Comparison of ENCODE assay signal across 8 cellular contexts in genomic region chr15:79311901-79312553, GRCh38. TPM values are rescaled to one million over a fixed set of nuclear protein-coding genes. Genes with fewer than 3 reads are reported as not detected.
A peak's percentile ranks its signal among the peaks of the same experiment; 100 is the strongest.
DNase-seq lines count a peak whose midpoint lies in the region; ATAC-seq and TF ChIP-seq lines count a peak whose summit lies in the region.

No MANE protein-coding gene starts in this region.

- peaks cover 10% of the 10 kb centered on the region for H3K4me1 ChIP-seq in GM23338 (ENCODE audit: insufficient read depth)
- no peaks in the 10 kb centered on the region; the same call in 1 of the 2 replicates for H3K4me1 ChIP-seq in SJCRH30

- DNase-seq in GM23338 (ENCODE audit: low spot score) (no peak), SJCRH30 (no peak), fibroblast of mammary gland (ENCODE audit: low read depth) (no peak), skeletal muscle cell (ENCODE audit: low read depth) (no peak), HUDEP-2 (lab: John Stamatoyannopoulos, UW; ENCODE audit: unreplicated experiment in 76 of 76) (no peak), HCEC 1CT (no peak), LoVo (ENCODE audit: low spot score) (no peak), medulla oblongata (ENCODE audit: extremely low spot score) (no peak)

- no peak overlapping the region for H3K27ac Mint-ChIP-seq in GM23338

- peaks cover 12% of the 10 kb centered on the region for H3K4me1 Mint-ChIP-seq in GM23338

- no peaks in the 10 kb centered on the region for H3K9me3 ChIP-seq in SJCRH30 (replicated peaks)

- no peak for ATAC-seq in GM23338

- H4K20me1 ChIP-seq in GM23338 (replicated peaks; ENCODE audit: insufficient read depth), result no peaks in the 10 kb centered on the region; the same call in 1 of the 2 replicates

- no peak overlapping the region for H3K27ac ChIP-seq in GM23338 (ENCODE audit: low read depth)
- H3K27ac ChIP-seq in SJCRH30, result no peak overlapping the region

- H3K36me3 Mint-ChIP-seq in GM23338 (ENCODE audit: low read depth), result peaks cover 37% of the 10 kb centered on the region

- peaks cover 17% of the 10 kb centered on the region for H3K79me2 ChIP-seq in GM23338 (replicated peaks; ENCODE audit: insufficient read depth)

- peaks cover 22% of the 10 kb centered on the region for H3K27me3 Mint-ChIP-seq in GM23338 (ENCODE audit: insufficient read depth, low read depth, poor library complexity)

- peak overlapping the region; percentile 98 for H2AFZ ChIP-seq in GM23338

- peak overlapping the region; percentile 98 for H3K4me2 ChIP-seq in GM23338

- peak overlapping the region; percentile 93 for H3K4me3 Mint-ChIP-seq in GM23338

- H3K27me3 ChIP-seq in GM23338 (ENCODE audit: insufficient read depth) (peaks cover 30% of the 10 kb centered on the region), SJCRH30 (no peaks in the 10 kb centered on the region)

- H3K36me3 ChIP-seq in GM23338 (ENCODE audit: insufficient read depth), result peaks cover 19% of the 10 kb centered on the region
- H3K36me3 ChIP-seq in SJCRH30, result peaks cover 30% of the 10 kb centered on the region

- no peak for TF ChIP-seq CTCF in GM23338 (conservative IDR thresholded peaks at IDR 0.05; ENCODE audit: low read depth in 2 of 2)
- TF ChIP-seq CTCF in fibroblast of mammary gland (conservative IDR thresholded peaks at IDR 0.05; ENCODE audit: control insufficient read depth, insufficient read depth, low read depth, low read length), result no peak

- no peaks in the 10 kb centered on the region for H3F3A ChIP-seq in GM23338 (replicated peaks; ENCODE audit: low read depth)

- no peaks in the 10 kb centered on the region for H3K9me2 ChIP-seq in GM23338 (ENCODE audit: insufficient read depth)

- H3K9me3 Mint-ChIP-seq in GM23338, result no peaks in the 10 kb centered on the region

- peak overlapping the region; percentile 92 for H3K4me3 ChIP-seq in GM23338
- H3K4me3 ChIP-seq in SJCRH30, result peak overlapping the region; percentile 85
- peak overlapping the region; percentile 94 for H3K4me3 ChIP-seq in fibroblast of mammary gland (ENCODE audit: control insufficient read depth, low read depth, low read length)
- peak overlapping the region; percentile 98 for H3K4me3 ChIP-seq in skeletal muscle cell (ENCODE audit: low read depth, low read length)

TF ChIP-seq in GM23338, 12 proteins besides CTCF, POLR2A, EP300 and RAD21 (continues in another document):
- TF ChIP-seq ZNF462 (CRISPR knock-in tag; IDR thresholded peaks at IDR 0.05) (no peak), ZNF114 (CRISPR knock-in tag; IDR thresholded peaks at IDR 0.05) (no peak), EZH2 (IDR thresholded peaks at IDR 0.05; ENCODE audit: low read depth, unreplicated experiment) (no peak), STAT1 (IDR thresholded peaks at IDR 0.05; ENCODE audit: unreplicated experiment) (no peak), EZH2phosphoT487 (IDR thresholded peaks at IDR 0.05; ENCODE audit: unreplicated experiment) (no peak), REST (IDR thresholded peaks at IDR 0.05; ENCODE audit: unreplicated experiment) (no peak), JUNB (IDR thresholded peaks at IDR 0.05; ENCODE audit: unreplicated experiment) (no peak), ETS1 (IDR thresholded peaks at IDR 0.05) (no peak)

RNA-seq across cellular contexts. Expression of gene TMED3, which starts 1.1 kb away (rescaled TPM):
- total RNA-seq in GM23338 (2014; rRNA removed; shearing (Covaris generic)), result 49.2 and 55.0 TPM in 2 replicates
- polyA plus RNA-seq in GM23338 (2016; fragmentation: Nextera tagmentation; extraction: Ambion mirVana), result 33.7 and 40.0 TPM in 2 replicates
- total RNA-seq in SJCRH30 (2014; rRNA removed; shearing (Covaris generic)), result 31.9 and 36.0 TPM in 2 replicates

RNA-seq across cellular contexts. Expression of gene ANKRD34C, which starts 29.5 kb away (rescaled TPM):
- not detected in 2 replicates for total RNA-seq in GM23338 (2014; rRNA removed; shearing (Covaris generic))
- polyA plus RNA-seq in GM23338 (2016; fragmentation: Nextera tagmentation; extraction: Ambion mirVana), result not detected in 2 replicates
- not detected in 2 replicates for total RNA-seq in SJCRH30 (2014; rRNA removed; shearing (Covaris generic))
